ENCODE assay signal across 13 cellular contexts in the genomic region with DNA sequence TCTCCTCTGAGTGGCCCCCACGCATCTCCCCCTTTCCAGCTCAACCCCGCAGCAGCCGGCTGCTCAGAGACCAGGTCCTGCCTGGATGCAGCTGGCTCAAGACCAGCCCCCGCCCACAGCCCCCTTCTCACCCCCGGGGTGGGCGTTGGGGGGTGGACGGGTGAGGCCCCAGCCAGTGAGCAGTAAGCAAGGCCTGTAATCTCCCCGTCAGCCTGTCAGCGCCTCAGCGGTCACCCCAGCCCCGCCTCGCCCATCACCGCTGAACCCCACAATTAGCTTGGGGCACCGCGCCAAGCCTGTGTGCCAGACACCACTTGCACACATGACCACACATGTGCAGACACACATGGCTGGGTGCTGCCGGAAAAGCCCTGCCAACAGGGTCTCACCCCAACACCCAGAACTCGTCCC. TPM values are rescaled to one million over a fixed set of nuclear protein-coding genes. Genes with fewer than 3 reads are reported as not detected.
DNase-seq lines count a peak whose midpoint lies in the region; FAIRE-seq and TF ChIP-seq lines count a peak whose summit lies in the region.
"Had no signal": no experiment of that assay in that cellular context is flagged by ENCODE, and none has a peak within 500 bp of the region (broad histone marks: within the 10 kb centered on the region; RNA-seq: fewer than 3 reads in every experiment).

No MANE protein-coding gene starts in this region.

- H2AFZ ChIP-seq in mesenchymal stem cell (ENCODE audit: low read depth, low read length) = no peak overlapping the region

- no peaks in the 10 kb centered on the region for H3K27me3 ChIP-seq in cardiac muscle cell
- H3K27me3 ChIP-seq in mesenchymal stem cell (ENCODE audit: control insufficient read depth in 1 of 2, insufficient read depth in 1 of 2, low read length in 2 of 2) = no peaks in the 10 kb centered on the region

- no peaks in the 10 kb centered on the region for H3K79me1 ChIP-seq in mesenchymal stem cell (replicated peaks; ENCODE audit: low read length, poor library complexity, severe bottlenecking)

- H3K27ac ChIP-seq in cardiac muscle cell = peak overlapping the region; percentile 61
- peak overlapping the region; percentile 12 for H3K27ac ChIP-seq in mesenchymal stem cell (ENCODE audit: low read length, poor library complexity, severe bottlenecking)

- BruUV-seq in MCF 10A (replicated peaks; lab: Mats Ljungman, UMichigan) = no TSS peak

- H4K91ac ChIP-seq in mesenchymal stem cell (ENCODE audit: low read length) = no peak overlapping the region

- no peak overlapping the region for H3K4me3 ChIP-seq in cardiac muscle cell
- H3K4me3 ChIP-seq in mesenchymal stem cell (ENCODE audit: insufficient read depth in 1 of 2, low read depth in 1 of 2, low read length in 2 of 2) = no peak overlapping the region

- H3K36me3 Mint-ChIP-seq in MCF 10A (ENCODE audit: insufficient read depth, unreplicated experiment) = peaks cover 47% of the 10 kb centered on the region
- peaks cover 4% of the 10 kb centered on the region for H3K36me3 Mint-ChIP-seq in type B pancreatic cell

- H3K4me1 ChIP-seq in cardiac muscle cell (ENCODE audit: low read depth) (peaks cover 57% of the 10 kb centered on the region), mesenchymal stem cell (ENCODE audit: control insufficient read depth, insufficient read depth, low read depth, low read length) (peaks cover 88% of the 10 kb centered on the region)

- H3K9me3 ChIP-seq in cardiac muscle cell (ENCODE audit: low read depth) (no peaks in the 10 kb centered on the region), mesenchymal stem cell (ENCODE audit: control insufficient read depth, low read length) (no peaks in the 10 kb centered on the region)

- CTCF ChIA-PET in MCF 10A (lab: Yijun Ruan, JAX) = interaction anchor here (0.6 to 2.6 kb wide), 3 partner anchors 26 to 126 kb away, joined by 3 to 19 read pairs (median 3); no protein-coding TSS in a partner anchor

- H3K4ac ChIP-seq in mesenchymal stem cell (ENCODE audit: low read depth in 1 of 2, low read length in 2 of 2) = no peak overlapping the region

- H3K4me2 ChIP-seq in mesenchymal stem cell (ENCODE audit: low read length, poor library complexity, severe bottlenecking) = no peak overlapping the region

- no peak overlapping the region for H3K23ac ChIP-seq in mesenchymal stem cell (ENCODE audit: low read length in 2 of 2)

- H2BK5ac ChIP-seq in mesenchymal stem cell (ENCODE audit: low read depth, low read length, poor library complexity, severe bottlenecking) = no peak overlapping the region

- H3K9me3 Mint-ChIP-seq in MCF 10A (ENCODE audit: unreplicated experiment) (no peaks in the 10 kb centered on the region), type B pancreatic cell (no peaks in the 10 kb centered on the region)

- H2AK5ac ChIP-seq in mesenchymal stem cell (ENCODE audit: low read length, severe bottlenecking) = peak overlapping the region; percentile 43

- H3K27ac Mint-ChIP-seq in MCF 10A (ENCODE audit: low read depth, unreplicated experiment) (peak overlapping the region; percentile 87), type B pancreatic cell (peak overlapping the region; percentile 70)

- WGBS in mesenchymal stem cell = 96% methylated on average over 17 of the region's 17 CpGs

- H3K36me3 ChIP-seq in cardiac muscle cell (no peaks in the 10 kb centered on the region), mesenchymal stem cell (ENCODE audit: control insufficient read depth in 1 of 2, insufficient read depth in 2 of 2, low read depth in 1 of 2, low read length in 2 of 2) (peaks cover 8 to 69% of the 10 kb centered on the region in 2 experiments)

- POLR2A ChIA-PET in MCF 10A (lab: Yijun Ruan, JAX) = interaction anchor here (1.3 to 6.6 kb wide), 2 partner anchors 9 to 56 kb away, joined by 4 to 73 read pairs; no protein-coding TSS in a partner anchor

- TF ChIP-seq CTCF in cardiac muscle cell (IDR thresholded peaks at IDR 0.05; ENCODE audit: low read depth, low read length) (no peak), MCF 10A (IDR thresholded peaks at IDR 0.05; ENCODE audit: unreplicated experiment) (no peak), type B pancreatic cell (conservative IDR thresholded peaks at IDR 0.05) (no peak)

- H3K27me3 Mint-ChIP-seq in MCF 10A (ENCODE audit: insufficient read depth, unreplicated experiment) = no peaks in the 10 kb centered on the region
- H3K27me3 Mint-ChIP-seq in type B pancreatic cell = no peaks in the 10 kb centered on the region

- peak overlapping the region; percentile 11 to 16 for H3K18ac ChIP-seq in mesenchymal stem cell (ENCODE audit: low read depth in 1 of 2, low read length in 2 of 2)

- H3K4me1 Mint-ChIP-seq in MCF 10A (ENCODE audit: insufficient read depth, unreplicated experiment) = peaks cover 34% of the 10 kb centered on the region
- peaks cover 25% of the 10 kb centered on the region for H3K4me1 Mint-ChIP-seq in type B pancreatic cell (ENCODE audit: unreplicated experiment)

- H3K14ac ChIP-seq in mesenchymal stem cell (ENCODE audit: low read length in 2 of 2) = peak overlapping the region in 1 of 2 experiments; percentile 72

- H3K9ac ChIP-seq in mesenchymal stem cell (ENCODE audit: low read length) = peak overlapping the region; percentile 38

- no peak overlapping the region for H2BK120ac ChIP-seq in mesenchymal stem cell (ENCODE audit: low read depth, low read length)

- peak in 1 of 2 donors; percentile 17 for DNase-seq in cardiac muscle cell (ENCODE audit: low read depth in 1 of 2, low spot score in 1 of 2)
- DNase-seq in cardiac septum (ENCODE audit: low spot score) = no peak
- DNase-seq in MCF 10A (ENCODE audit: unreplicated experiment) = no peak
- DNase-seq in mesenchymal stem cell = no peak
- DNase-seq in type B pancreatic cell (ENCODE audit: extremely low spot score, unreplicated experiment) = no peak
- DNase-seq in inferior parietal cortex (ENCODE audit: extremely low spot score) = no peak
- DNase-seq in C1 segment of cervical spinal cord (lab: John Stamatoyannopoulos, UW) = no peak
- no peak for DNase-seq in GM19239 (ENCODE audit: insufficient read length, low spot score)
- DNase-seq: ACHN; activated T-cell treated with anti-CD3 and anti-CD28 coated beads for 4 hours; effector memory CD4-positive, alpha-beta T cell; NCI-H1694 had no signal

- H4K8ac ChIP-seq in mesenchymal stem cell (ENCODE audit: low read length) = no peak overlapping the region

- intact Hi-C loops in cardiac septum (cut with DNase I) (no loop called here), MCF 10A (cut with micrococcal nuclease) (no loop called here)

- no peak for FAIRE-seq in GM19239 (lab: Jason Lieb, UNC)
- FAIRE-seq: islet of Langerhans had no signal

- H3K4me3 Mint-ChIP-seq in MCF 10A (ENCODE audit: unreplicated experiment) = peak overlapping the region; percentile 81
- H3K4me3 Mint-ChIP-seq in type B pancreatic cell = peak overlapping the region; percentile 66

- H2BK15ac ChIP-seq in mesenchymal stem cell (ENCODE audit: low read depth, poor library complexity, severe bottlenecking) = peak overlapping the region; percentile 23

- H2BK12ac ChIP-seq in mesenchymal stem cell (ENCODE audit: low read length in 2 of 2) = peak overlapping the region in 1 of 2 experiments; percentile 45

RNA-seq across cellular contexts. Expression of a gene that starts 5.9 kb away (rescaled TPM):
- total RNA-seq in cardiac muscle cell = 142 and 195 TPM in 2 replicates
- 77.0 and 83.2 TPM in 2 replicates for polyA plus RNA-seq in cardiac muscle cell
- total RNA-seq in cardiac septum = 85.7 TPM
- 199 and 200 TPM in 2 replicates for total RNA-seq in MCF 10A (2022)
- polyA plus RNA-seq in mesenchymal stem cell (2013, experiment 1 of 2) = 242 TPM
- polyA plus RNA-seq in mesenchymal stem cell (2013, experiment 2 of 2) = 231 TPM
- 352 and 500 TPM in 2 replicates for total RNA-seq in type B pancreatic cell (ENCODE audit: low replicate concordance)

RNA-seq across cellular contexts. Expression of a gene that starts 25.2 kb away (rescaled TPM):
- total RNA-seq in cardiac muscle cell (7.0 and 7.9 TPM in 2 replicates), cardiac septum (2.8 TPM), MCF 10A (2022) (4.0 and 5.5 TPM in 2 replicates), type B pancreatic cell (ENCODE audit: low replicate concordance) (22.1 and 25.6 TPM in 2 replicates)
- 10.6 and 13.3 TPM in 2 replicates for polyA plus RNA-seq in cardiac muscle cell
- 4.2 TPM for polyA plus RNA-seq in mesenchymal stem cell (2013, experiment 1 of 2)
- 3.7 TPM for polyA plus RNA-seq in mesenchymal stem cell (2013, experiment 2 of 2)

RNA-seq across cellular contexts. Expression of a gene that starts 31.4 kb away (rescaled TPM):
- total RNA-seq in cardiac muscle cell = 0.49 and 0.63 TPM in 2 replicates
- 0.12 TPM in 1 of 2 replicates, not detected in the other for polyA plus RNA-seq in cardiac muscle cell
- 11.7 TPM for total RNA-seq in cardiac septum
- total RNA-seq in MCF 10A (2022) = 10.4 and 11.9 TPM in 2 replicates
- 5.5 TPM for polyA plus RNA-seq in mesenchymal stem cell (2013, experiment 1 of 2)
- polyA plus RNA-seq in mesenchymal stem cell (2013, experiment 2 of 2) = 5.0 TPM
- total RNA-seq in type B pancreatic cell (ENCODE audit: low replicate concordance) = 4.0 and 7.4 TPM in 2 replicates

RNA-seq across cellular contexts. Expression of a gene that starts 40.1 kb away (rescaled TPM):
- total RNA-seq in cardiac muscle cell (45.5 and 52.1 TPM in 2 replicates), cardiac septum (32.5 TPM), MCF 10A (2022) (24.9 and 25.0 TPM in 2 replicates), type B pancreatic cell (ENCODE audit: low replicate concordance) (11.4 and 31.3 TPM in 2 replicates)
- polyA plus RNA-seq in cardiac muscle cell = 61.5 and 67.1 TPM in 2 replicates
- 34.8 TPM for polyA plus RNA-seq in mesenchymal stem cell (2013, experiment 1 of 2)
- 35.2 TPM for polyA plus RNA-seq in mesenchymal stem cell (2013, experiment 2 of 2)

RNA-seq across cellular contexts. Expression of a gene that starts 41.5 kb away (rescaled TPM):
- 78.6 and 88.4 TPM in 2 replicates for total RNA-seq in cardiac muscle cell
- 39.8 and 41.4 TPM in 2 replicates for polyA plus RNA-seq in cardiac muscle cell
- 37.1 TPM for total RNA-seq in cardiac septum
- 28.4 and 30.1 TPM in 2 replicates for total RNA-seq in MCF 10A (2022)
- 23.0 TPM for polyA plus RNA-seq in mesenchymal stem cell (2013, experiment 1 of 2)
- polyA plus RNA-seq in mesenchymal stem cell (2013, experiment 2 of 2) = 22.9 TPM
- total RNA-seq in type B pancreatic cell (ENCODE audit: low replicate concordance) = 56.4 and 62.8 TPM in 2 replicates
